In genomic region chr4:159018062-159018629, GRCh38 we compare ENCODE assay signal across 11 cellular contexts.
DNase-seq lines count a peak whose midpoint lies in the region; ATAC-seq, FAIRE-seq and TF ChIP-seq lines count a peak whose summit lies in the region.
"Had no signal": no experiment of that assay in that cellular context is flagged by ENCODE, and none has a peak within 500 bp of the region (broad histone marks: within the 10 kb centered on the region; RNA-seq: fewer than 3 reads in every experiment).

No MANE protein-coding gene starts in this region.

- H3K27me3 ChIP-seq in ascending aorta (no peaks in the 10 kb centered on the region), prostate gland (replicated peaks; ENCODE audit: insufficient read depth) (no peaks in the 10 kb centered on the region)
- H3K27me3 ChIP-seq: uterus had no signal

- H3K4me3 ChIP-seq in ascending aorta (no peak overlapping the region), prostate gland (no peak overlapping the region)
- H3K4me3 ChIP-seq: uterus had no signal

- 82% methylated on average over 4 of the region's 4 CpGs for WGBS in prostate gland

- DNase-seq in GM12892 (ENCODE audit: insufficient read length) (peak; percentile 32), GM20000 (ENCODE audit: low spot score) (peak; percentile 67), UCSD-AML1 (lab: John Stamatoyannopoulos, UW; ENCODE audit: unreplicated experiment) (peak; percentile 34), ascending aorta (ENCODE audit: low spot score in 2 of 2) (no peak), prostate gland (ENCODE audit: low spot score) (no peak), HuH-7 (ENCODE audit: low spot score) (no peak), NCI-H1048 (lab: John Stamatoyannopoulos, UW) (no peak)
- DNase-seq: Caco-2, uterus had no signal

- H3K27ac ChIP-seq in ascending aorta (no peak overlapping the region), prostate gland (no peak overlapping the region)
- H3K27ac ChIP-seq: uterus had no signal

- FAIRE-seq in GM12892 (lab: Jason Lieb, UNC): peak; percentile 96
- FAIRE-seq: keratinocyte had no signal

- intact Hi-C loops in ascending aorta (cut with DNase I): no loop called here
- intact Hi-C loops in prostate gland (cut with DNase I): no loop called here

- H3K9me3 ChIP-seq in ascending aorta: no peaks in the 10 kb centered on the region
- H3K9me3 ChIP-seq in prostate gland: no peaks in the 10 kb centered on the region
- H3K9me3 ChIP-seq: Caco-2, uterus had no signal

- TF ChIP-seq POLR2A in GM12892 (IDR thresholded peaks at IDR 0.05; ENCODE audit: low read depth, low read length) (no peak), prostate gland (IDR thresholded peaks at IDR 0.05) (no peak)

- no peak for TF ChIP-seq CTCF in GM20000 (IDR thresholded peaks at IDR 0.05; ENCODE audit: extremely low read depth, missing control alignments)
- TF ChIP-seq CTCF in ascending aorta (IDR thresholded peaks at IDR 0.05): no peak
- no peak for TF ChIP-seq CTCF in prostate gland (IDR thresholded peaks at IDR 0.05)

- H3K36me3 ChIP-seq in ascending aorta: no peaks in the 10 kb centered on the region
- no peaks in the 10 kb centered on the region for H3K36me3 ChIP-seq in prostate gland
- H3K36me3 ChIP-seq: uterus had no signal

- peak; percentile 96 for ATAC-seq in HG03103 (IDR thresholded peaks at IDR 0.05; ENCODE audit: low read depth, unreplicated experiment)

- no peaks in the 10 kb centered on the region for H3K4me1 ChIP-seq in ascending aorta
- peaks cover 4% of the 10 kb centered on the region for H3K4me1 ChIP-seq in prostate gland (replicated peaks)
- H3K4me1 ChIP-seq: Caco-2, uterus had no signal

Comparison
In these comparisons a context has a peak if more than half of its experiments do, and no peak if none do; other contexts are left out.
1. DNase-seq: peak in GM12892 (single experiment), GM20000 (single experiment) and UCSD-AML1 (single experiment); none in ascending aorta (0 of 2), prostate gland (single experiment), HuH-7 (single experiment) and NCI-H1048 (single experiment).